In the genomic region with DNA sequence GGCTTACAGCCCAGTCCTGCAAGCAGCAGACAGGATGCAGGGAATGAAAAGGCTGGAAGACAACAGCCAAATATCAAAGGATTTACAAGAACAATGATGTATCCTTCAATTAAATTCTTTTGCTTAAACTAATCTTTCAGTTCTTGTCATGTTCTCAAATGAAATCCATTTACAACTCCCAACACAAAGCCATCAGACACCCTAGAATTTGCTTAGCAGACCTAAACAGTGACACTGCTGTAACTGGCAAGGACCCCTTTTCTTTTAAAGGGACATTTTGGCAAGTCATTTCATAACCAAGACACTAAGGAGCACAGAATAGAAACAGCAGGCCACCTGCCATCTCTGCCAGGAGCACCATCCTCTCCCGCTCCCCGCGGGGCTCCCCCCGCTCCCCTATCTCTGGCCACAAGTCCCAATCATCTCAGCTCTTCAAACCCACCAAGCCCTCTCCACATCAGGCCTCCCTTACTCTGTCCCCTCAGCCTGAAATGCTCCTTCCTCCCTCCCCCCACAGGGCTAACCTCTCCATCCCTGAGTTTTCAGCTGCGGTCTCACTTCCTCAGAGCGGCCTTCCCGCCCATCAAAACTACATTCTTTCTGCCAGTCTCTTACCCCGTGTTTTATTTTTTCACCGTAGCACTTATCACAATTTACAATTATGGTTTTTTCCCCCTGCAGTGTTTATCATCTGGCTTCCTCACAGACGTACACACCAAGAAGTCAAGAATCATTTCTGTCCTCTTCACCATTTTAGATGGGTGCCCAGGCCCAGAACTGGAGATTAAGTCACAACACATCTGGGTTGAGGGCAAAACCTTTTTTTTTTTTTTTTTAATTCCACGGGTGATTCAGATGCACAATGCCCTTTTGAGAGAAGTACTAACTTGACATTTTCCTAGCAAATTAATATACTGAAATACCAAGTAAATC, we compare ENCODE assay signal across 13 cellular contexts. TPM values are rescaled to one million over a fixed set of nuclear protein-coding genes. Genes with fewer than 3 reads are reported as not detected.
A peak's percentile ranks its signal among the peaks of the same experiment; 100 is the strongest.
DNase-seq lines count a peak whose midpoint lies in the region; ATAC-seq and TF ChIP-seq lines count a peak whose summit lies in the region.
"Had no signal": no experiment of that assay in that cellular context is flagged by ENCODE, and none has a peak within 500 bp of the region (broad histone marks: within the 10 kb centered on the region; RNA-seq: fewer than 3 reads in every experiment).

No MANE protein-coding gene starts in this region.

- H3K36me3 ChIP-seq in neural progenitor cell (no peaks in the 10 kb centered on the region), suprapubic skin (no peaks in the 10 kb centered on the region)
- H3K36me3 ChIP-seq: breast epithelium had no signal

- H2AFZ ChIP-seq in neural progenitor cell (replicated peaks), result no peak overlapping the region

- H3K27ac Mint-ChIP-seq in HFFc6 (peak overlapping the region; percentile 55), neural progenitor cell (peak overlapping the region; percentile 10)
- H3K27ac Mint-ChIP-seq in activated T-helper 2 cell treated with anti-CD3 and anti-CD28 coated beads, Interferon-gamma antibody, Interleukin-2, Interleukin-4, amounts not matched to agents 10 μg/mL and 5 μg/mL and 100 μg/mL, durations not matched to agents 14 hours and 24 hours and 36 hours, result peak overlapping the region; percentile 5

- H3K9me3 ChIP-seq in neural progenitor cell (ENCODE audit: low read depth) (no peaks in the 10 kb centered on the region), suprapubic skin (no peaks in the 10 kb centered on the region)
- H3K9me3 ChIP-seq: breast epithelium, SK-N-SH had no signal

- H3K4me3 ChIP-seq in neural progenitor cell, result no peak overlapping the region
- no peak overlapping the region for H3K4me3 ChIP-seq in suprapubic skin
- H3K4me3 ChIP-seq: breast epithelium had no signal

- H4K20me1 ChIP-seq in neural progenitor cell (ENCODE audit: low read depth), result peaks cover 26% of the 10 kb centered on the region

- no peak for TF ChIP-seq POLR2A in suprapubic skin (IDR thresholded peaks at IDR 0.05)

- H3K4me1 Mint-ChIP-seq in HFFc6 (ENCODE audit: low read depth), result peaks cover 88% of the 10 kb centered on the region
- H3K4me1 Mint-ChIP-seq in activated T-helper 2 cell treated with anti-CD3 and anti-CD28 coated beads, Interferon-gamma antibody, Interleukin-2, Interleukin-4, amounts not matched to agents 10 μg/mL and 5 μg/mL and 100 μg/mL, durations not matched to agents 14 hours and 24 hours and 36 hours (ENCODE audit: low read depth), result peaks cover 42% of the 10 kb centered on the region
- peaks cover 74% of the 10 kb centered on the region for H3K4me1 Mint-ChIP-seq in neural progenitor cell

- H3K79me2 ChIP-seq in neural progenitor cell (ENCODE audit: low read depth), result peaks cover 95% of the 10 kb centered on the region

- DNase-seq in HFFc6, result no peak
- DNase-seq in activated T-helper 2 cell treated with anti-CD3 and anti-CD28 coated beads, Interferon-gamma antibody, Interleukin-2, Interleukin-4, amounts not matched to agents 10 μg/mL and 5 μg/mL and 100 μg/mL, durations not matched to agents 14 hours and 24 hours and 36 hours (ENCODE audit: low spot score), result no peak
- peak; percentile 44 for DNase-seq in neural progenitor cell (ENCODE audit: low spot score)
- DNase-seq in suprapubic skin (ENCODE audit: low spot score in 2 of 2), result no peak
- no peak for DNase-seq in NCI-H774 (lab: John Stamatoyannopoulos, UW)
- DNase-seq: DMS53, NCI-H524 treated with DMSO at 0.1 percent for 48 hours, right cardiac atrium, SK-N-SH had no signal

- peak overlapping the region; percentile 77 for H3K27ac ChIP-seq in neural progenitor cell
- H3K27ac ChIP-seq in suprapubic skin, result no peak overlapping the region
- H3K27ac ChIP-seq: breast epithelium had no signal

- no peaks in the 10 kb centered on the region for H3K9me3 Mint-ChIP-seq in HFFc6
- no peaks in the 10 kb centered on the region for H3K9me3 Mint-ChIP-seq in activated T-helper 2 cell treated with anti-CD3 and anti-CD28 coated beads, Interferon-gamma antibody, Interleukin-2, Interleukin-4, amounts not matched to agents 10 μg/mL and 5 μg/mL and 100 μg/mL, durations not matched to agents 14 hours and 24 hours and 36 hours
- H3K9me3 Mint-ChIP-seq in neural progenitor cell, result no peaks in the 10 kb centered on the region

- H3K9ac ChIP-seq in neural progenitor cell, result no peak overlapping the region
- H3K9ac ChIP-seq: SK-N-SH had no signal

- H3K4me3 Mint-ChIP-seq in HFFc6 (no peak overlapping the region), neural progenitor cell (peak overlapping the region; percentile 3)
- no peak overlapping the region for H3K4me3 Mint-ChIP-seq in activated T-helper 2 cell treated with anti-CD3 and anti-CD28 coated beads, Interferon-gamma antibody, Interleukin-2, Interleukin-4, amounts not matched to agents 10 μg/mL and 5 μg/mL and 100 μg/mL, durations not matched to agents 14 hours and 24 hours and 36 hours (ENCODE audit: low read depth)

- H3K27me3 Mint-ChIP-seq in HFFc6 (ENCODE audit: insufficient read depth) (no peaks in the 10 kb centered on the region; the same call in 1 of the 2 replicates), neural progenitor cell (ENCODE audit: insufficient read depth, low read depth) (peaks cover 4% of the 10 kb centered on the region)
- no peaks in the 10 kb centered on the region for H3K27me3 Mint-ChIP-seq in activated T-helper 2 cell treated with anti-CD3 and anti-CD28 coated beads, Interferon-gamma antibody, Interleukin-2, Interleukin-4, amounts not matched to agents 10 μg/mL and 5 μg/mL and 100 μg/mL, durations not matched to agents 14 hours and 24 hours and 36 hours (ENCODE audit: low read depth)

- TF ChIP-seq EP300 in suprapubic skin (IDR thresholded peaks at IDR 0.05), result no peak

- H3K36me3 Mint-ChIP-seq in HFFc6 (ENCODE audit: low read depth) (no peaks in the 10 kb centered on the region), neural progenitor cell (no peaks in the 10 kb centered on the region)
- H3K36me3 Mint-ChIP-seq in activated T-helper 2 cell treated with anti-CD3 and anti-CD28 coated beads, Interferon-gamma antibody, Interleukin-2, Interleukin-4, amounts not matched to agents 10 μg/mL and 5 μg/mL and 100 μg/mL, durations not matched to agents 14 hours and 24 hours and 36 hours (ENCODE audit: low read depth), result peaks cover 4% of the 10 kb centered on the region

- peaks cover 20% of the 10 kb centered on the region for H3F3A ChIP-seq in neural progenitor cell (ENCODE audit: low read depth)

- peak overlapping the region; percentile 57 for H3K4me2 ChIP-seq in neural progenitor cell
- H3K4me2 ChIP-seq: SK-N-SH had no signal

- intact Hi-C loops in activated T-helper 2 cell treated with anti-CD3 and anti-CD28 coated beads, Interferon-gamma antibody, Interleukin-2, Interleukin-4, amounts not matched to agents 10 μg/mL and 5 μg/mL and 100 μg/mL, durations not matched to agents 14 hours and 24 hours and 36 hours (cut with micrococcal nuclease), result no loop called here

- peaks cover 68% of the 10 kb centered on the region for H3K4me1 ChIP-seq in neural progenitor cell
- peaks cover 22% of the 10 kb centered on the region for H3K4me1 ChIP-seq in suprapubic skin
- H3K4me1 ChIP-seq: breast epithelium had no signal

- no peak for TF ChIP-seq CTCF in HFFc6 (IDR thresholded peaks at IDR 0.05)
- no peak for TF ChIP-seq CTCF in neural progenitor cell (IDR thresholded peaks at IDR 0.05)
- TF ChIP-seq CTCF in suprapubic skin (IDR thresholded peaks at IDR 0.05), result no peak

- WGBS in suprapubic skin, result 85% methylated on average over 11 of the region's 11 CpGs

- no peaks in the 10 kb centered on the region for H3K27me3 ChIP-seq in neural progenitor cell
- no peaks in the 10 kb centered on the region for H3K27me3 ChIP-seq in suprapubic skin
- H3K27me3 ChIP-seq: breast epithelium had no signal

- ATAC-seq in GM18858 (IDR thresholded peaks at IDR 0.05; ENCODE audit: unreplicated experiment) (peak; percentile 74), HG03095 (IDR thresholded peaks at IDR 0.05; ENCODE audit: unreplicated experiment) (no peak), HG02840 (IDR thresholded peaks at IDR 0.05; ENCODE audit: low FRiP score, unreplicated experiment) (no peak)
- ATAC-seq: right cardiac atrium had no signal

RNA-seq across cellular contexts. Expression of a gene that starts 45.8 kb away (rescaled TPM):
- 10 to 100 TPM; 59.6 to 75.4 (median 67.6) TPM for total RNA-seq in HFFc6 (2021; fragmentation: NEBNext Ultra II Directional; extraction: Animal tissue kit (Norgen Biotek cat#: 25700))
- 21.1 and 24.4 TPM in 2 replicates for total RNA-seq in activated T-helper 2 cell treated with anti-CD3 and anti-CD28 coated beads, Interferon-gamma antibody, Interleukin-2, Interleukin-4, amounts not matched to agents 10 μg/mL and 5 μg/mL and 100 μg/mL, durations not matched to agents 14 hours and 24 hours and 36 hours
- total RNA-seq in neural progenitor cell (ENCODE audit: low replicate concordance) (31.7 and 34.9 TPM in 2 replicates), suprapubic skin (10 to 100 TPM; 14.5 to 33.4 (median 17.0) TPM)

Comparison
In these comparisons a context has a peak if more than half of its experiments do, and no peak if none do; other contexts are left out.
1. H3K27ac Mint-ChIP-seq: peak in every context shown above with its lines; median percentile 55 in HFFc6; 10 in neural progenitor cell; 5 in activated T-helper 2 cell treated with anti-CD3 and anti-CD28 coated beads, Interferon-gamma antibody, Interleukin-2, Interleukin-4, amounts not matched to agents 10 μg/mL and 5 μg/mL and 100 μg/mL, durations not matched to agents 14 hours and 24 hours and 36 hours.